In the genomic region with DNA sequence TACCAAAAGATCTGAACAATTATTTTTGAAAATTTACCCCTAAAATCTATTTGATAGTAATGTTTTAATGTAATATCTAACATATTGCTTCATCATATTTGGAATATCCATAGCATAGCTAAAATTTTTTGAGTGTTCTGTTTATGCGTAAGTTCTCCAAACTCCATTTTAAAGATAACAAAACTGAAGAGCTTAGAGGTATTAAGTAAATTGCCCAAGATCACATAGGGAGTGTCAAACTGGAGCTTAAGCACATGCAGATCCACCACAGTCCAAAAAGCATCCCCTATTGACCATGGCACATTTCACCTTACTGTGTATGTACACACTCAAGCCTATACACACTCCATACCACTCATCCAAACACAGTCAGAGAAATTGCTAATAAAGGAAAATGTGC, we compare ENCODE assay signal across 17 cellular contexts.
"Had no signal": no experiment of that assay in that cellular context is flagged by ENCODE, and none has a peak within 500 bp of the region (broad histone marks: within the 10 kb centered on the region; RNA-seq: fewer than 3 reads in every experiment).

No MANE protein-coding gene starts in this region.

- H3K4me3 Mint-ChIP-seq: activated naive CD4-positive, alpha-beta T cell treated with anti-CD3 and anti-CD28 coated beads, Interleukin-2, amount 10 ng/mL, durations not matched to agents 7 days and 5 days; activated T-helper 17 cell treated with anti-CD3 and anti-CD28 coated beads, Interleukin-2, amount 50 U/mL, for 72 hours; central memory CD8-positive, alpha-beta T cell; effector memory CD8-positive, alpha-beta T cell; naive thymus-derived CD8-positive, alpha-beta T cell; stimulated activated naive CD8-positive, alpha-beta T cell treated with anti-CD3 and anti-CD28 coated beads, Interleukin-15, amount 100 ng/mL, for 72 hours; T-helper 17 cell; WTC11 had no signal

- ATAC-seq: activated T-helper 17 cell treated with anti-CD3 and anti-CD28 coated beads, Interleukin-2, amount 50 U/mL, for 72 hours; body of pancreas; effector memory CD8-positive, alpha-beta T cell; left ventricle myocardium superior; naive thymus-derived CD8-positive, alpha-beta T cell; stimulated activated naive CD8-positive, alpha-beta T cell treated with anti-CD3 and anti-CD28 coated beads, Interleukin-15, amount 100 ng/mL, for 72 hours; T-helper 17 cell; WTC11 had no signal

- H3K27me3 ChIP-seq: body of pancreas, neutrophil had no signal

- H3K27me3 Mint-ChIP-seq: activated naive CD4-positive, alpha-beta T cell treated with anti-CD3 and anti-CD28 coated beads, Interleukin-2, amount 10 ng/mL, durations not matched to agents 7 days and 5 days; activated T-helper 17 cell treated with anti-CD3 and anti-CD28 coated beads, Interleukin-2, amount 50 U/mL, for 72 hours; central memory CD8-positive, alpha-beta T cell; effector memory CD8-positive, alpha-beta T cell; progenitor cell of endocrine pancreas; stimulated activated naive CD8-positive, alpha-beta T cell treated with anti-CD3 and anti-CD28 coated beads, Interleukin-15, amount 100 ng/mL, for 72 hours had no signal

- H3K36me3 Mint-ChIP-seq: activated naive CD4-positive, alpha-beta T cell treated with anti-CD3 and anti-CD28 coated beads, Interleukin-2, amount 10 ng/mL, durations not matched to agents 7 days and 5 days; naive thymus-derived CD8-positive, alpha-beta T cell; WTC11 had no signal

- H3K27ac Mint-ChIP-seq: activated naive CD4-positive, alpha-beta T cell treated with anti-CD3 and anti-CD28 coated beads, Interleukin-2, amount 10 ng/mL, durations not matched to agents 7 days and 5 days; activated T-helper 17 cell treated with anti-CD3 and anti-CD28 coated beads, Interleukin-2, amount 50 U/mL, for 72 hours; effector memory CD8-positive, alpha-beta T cell; naive thymus-derived CD8-positive, alpha-beta T cell; progenitor cell of endocrine pancreas; stimulated activated naive CD8-positive, alpha-beta T cell treated with anti-CD3 and anti-CD28 coated beads, Interleukin-15, amount 100 ng/mL, for 72 hours; T-helper 17 cell; WTC11 had no signal

- H3K36me3 ChIP-seq: neutrophil had no signal

- H3K27ac ChIP-seq: neutrophil had no signal

- DNase-seq: activated CD4-positive, alpha-beta T cell treated with anti-CD3 and anti-CD28 coated beads for 48 hours; activated naive CD4-positive, alpha-beta T cell treated with anti-CD3 and anti-CD28 coated beads, Interleukin-2, amount 10 ng/mL, durations not matched to agents 7 days and 5 days; body of pancreas; effector memory CD8-positive, alpha-beta T cell; islet precursor cell; left ventricle myocardium superior; naive thymus-derived CD8-positive, alpha-beta T cell; SIG-M5; stimulated activated CD4-positive, alpha-beta T cell treated with anti-CD3 and anti-CD28 coated beads, Interleukin-15, amount 100 ng/mL, for 24 hours; stimulated activated CD4-positive, alpha-beta T cell treated with anti-CD3 and anti-CD28 coated beads, Interleukin-4, amount 100 ng/mL, for 24 hours; stimulated activated naive CD8-positive, alpha-beta T cell treated with anti-CD3 and anti-CD28 coated beads, Interleukin-15, amount 100 ng/mL, for 72 hours; T-helper 17 cell had no signal

- H3K4me1 Mint-ChIP-seq: activated T-helper 17 cell treated with anti-CD3 and anti-CD28 coated beads, Interleukin-2, amount 50 U/mL, for 72 hours had no signal

- H3K9me3 Mint-ChIP-seq: activated T-helper 17 cell treated with anti-CD3 and anti-CD28 coated beads, Interleukin-2, amount 50 U/mL, for 72 hours; central memory CD8-positive, alpha-beta T cell; effector memory CD8-positive, alpha-beta T cell; naive thymus-derived CD8-positive, alpha-beta T cell had no signal

- H3K4me3 ChIP-seq: body of pancreas had no signal

- H3K9me3 ChIP-seq: body of pancreas, neutrophil had no signal
